ENCODE assay signal across 19 cellular contexts in genomic region chr12:109732321-109733305, GRCh38. TPM values are rescaled to one million over a fixed set of nuclear protein-coding genes. Genes with fewer than 3 reads are reported as not detected.
DNase-seq lines count a peak whose midpoint lies in the region; ATAC-seq and TF ChIP-seq lines count a peak whose summit lies in the region.
"Had no signal": no experiment of that assay in that cellular context is flagged by ENCODE, and none has a peak within 500 bp of the region (broad histone marks: within the 10 kb centered on the region; RNA-seq: fewer than 3 reads in every experiment).

No MANE protein-coding gene starts in this region.

- no peak overlapping the region for H2BK5ac ChIP-seq in H9 (ENCODE audit: insufficient read length, low read length)

- no peak overlapping the region for H3K4ac ChIP-seq in H9 (ENCODE audit: low read depth, low read length)

- no peak overlapping the region for H2BK12ac ChIP-seq in H9 (ENCODE audit: insufficient read length, low read depth, low read length)

- no peak overlapping the region for H3K14ac ChIP-seq in H9 (ENCODE audit: insufficient read depth, low read length)

- H2AFZ ChIP-seq in H9 (ENCODE audit: low read length): no peak overlapping the region

- H3K9me3 ChIP-seq in H9 (ENCODE audit: control insufficient read depth, low read depth, low read length) (no peaks in the 10 kb centered on the region), left ventricle myocardium inferior (replicated peaks) (no peaks in the 10 kb centered on the region), esophagus squamous epithelium (no peaks in the 10 kb centered on the region)
- H3K9me3 ChIP-seq: BLaER1, SJCRH30, upper lobe of left lung had no signal

- H3K27me3 ChIP-seq in H9 (ENCODE audit: insufficient read depth, low read length) (no peaks in the 10 kb centered on the region), left ventricle myocardium inferior (ENCODE audit: low read depth) (no peaks in the 10 kb centered on the region), esophagus squamous epithelium (peaks cover 0 to 43% (median 0%) of the 10 kb centered on the region in 4 donors)
- H3K27me3 ChIP-seq: BLaER1, SJCRH30 had no signal

- H3K27me3 Mint-ChIP-seq in H9 (ENCODE audit: low read depth): peaks cover 19% of the 10 kb centered on the region

- H3K23ac ChIP-seq in H9 (ENCODE audit: insufficient read length, low read depth, low read length): no peak overlapping the region

- H3K27ac Mint-ChIP-seq in H9: no peak overlapping the region
- H3K27ac Mint-ChIP-seq: natural killer cell; T-helper 2 cell treated with Interferon-gamma antibody and Interleukin-4, amounts not matched to agents 5 μg/mL and 100 μg/mL, for 36 hours had no signal

- TF ChIP-seq CTCF in H9 (conservative IDR thresholded peaks at IDR 0.05): no peak
- no peak for TF ChIP-seq CTCF in left ventricle myocardium inferior (IDR thresholded peaks at IDR 0.05; ENCODE audit: borderline replicate concordance)
- TF ChIP-seq CTCF in esophagus squamous epithelium (IDR thresholded peaks at IDR 0.05): no peak

- peak; percentile 22 for DNase-seq in H9
- peak; percentile 1 for DNase-seq in RPMI8226
- peak; percentile 4 for DNase-seq in left ventricle myocardium inferior
- DNase-seq in posterior vena cava (ENCODE audit: low spot score): peak; percentile 67
- DNase-seq in germinal center (ENCODE audit: low spot score): no peak
- no peak for DNase-seq in NCI-H2029 treated with DMSO at 0.1 percent for 48 hours (lab: John Stamatoyannopoulos, UW)
- DNase-seq in esophagus squamous epithelium (lab: John Stamatoyannopoulos, UW): no peak
- DNase-seq: activated CD4-positive, alpha-beta T cell treated with anti-CD3 and anti-CD28 coated beads for 48 hours; natural killer cell; NCI-H1436; NCI-H345; SJCRH30; stimulated activated CD4-positive, alpha-beta T cell treated with anti-CD3 and anti-CD28 coated beads, Interleukin-4, amount 100 ng/mL, for 4 hours had no signal

- H3K79me2 ChIP-seq in H9 (ENCODE audit: insufficient read depth, low read length): no peaks in the 10 kb centered on the region

- H2BK20ac ChIP-seq in H9 (ENCODE audit: low read depth, low read length, poor library complexity, severe bottlenecking): no peak overlapping the region

- no peaks in the 10 kb centered on the region for H3K23me2 ChIP-seq in H9 (ENCODE audit: insufficient read length, low read depth, low read length, poor library complexity, severe bottlenecking)

- H3K4me2 ChIP-seq in H9 (ENCODE audit: insufficient read depth, insufficient read length, low read length): no peak overlapping the region
- H3K4me2 ChIP-seq: BLaER1 had no signal

- H3K4me1 ChIP-seq in H9 (ENCODE audit: insufficient read depth, low read length) (no peaks in the 10 kb centered on the region; the same call in 1 of the 2 replicates), left ventricle myocardium inferior (peaks cover 28% of the 10 kb centered on the region), esophagus squamous epithelium (peaks cover 0 to 35% (median 0%) of the 10 kb centered on the region in 3 donors)

- no peak overlapping the region for H3T11ph ChIP-seq in H9 (ENCODE audit: low read length)

- H3K9me3 Mint-ChIP-seq in H9: no peaks in the 10 kb centered on the region; a peak in 1 of 5 replicates
- H3K9me3 Mint-ChIP-seq: natural killer cell; T-helper 2 cell treated with Interferon-gamma antibody and Interleukin-4, amounts not matched to agents 5 μg/mL and 100 μg/mL, for 36 hours had no signal

- no peak overlapping the region for H4K91ac ChIP-seq in H9 (ENCODE audit: insufficient read length, low read depth, low read length)

- TF ChIP-seq POLR2A in esophagus squamous epithelium (IDR thresholded peaks at IDR 0.05): no peak

- H3K27ac ChIP-seq in H9 (ENCODE audit: insufficient read length, low read depth, low read length) (no peak overlapping the region), left ventricle myocardium inferior (replicated peaks) (no peak overlapping the region), esophagus squamous epithelium (no peak overlapping the region)
- H3K27ac ChIP-seq: BLaER1, SJCRH30, upper lobe of left lung had no signal

- no peak overlapping the region for H2AK5ac ChIP-seq in H9 (ENCODE audit: insufficient read length, low read length)

- intact Hi-C loops in left ventricle myocardium inferior (cut with micrococcal nuclease): no loop called here
- intact Hi-C loops in posterior vena cava (cut with DNase I): no loop called here
- intact Hi-C loops in esophagus squamous epithelium (cut with DNase I): no loop called here

- H2BK15ac ChIP-seq in H9 (ENCODE audit: low read depth, low read length): no peak overlapping the region

- no peak overlapping the region for H2BK120ac ChIP-seq in H9 (ENCODE audit: low read depth, low read length, poor library complexity, severe bottlenecking)

- no peak overlapping the region for H3K56ac ChIP-seq in H9 (ENCODE audit: insufficient read length, low read depth, low read length)

- H3K4me1 Mint-ChIP-seq in H9: peaks cover 21 to 30% of the 10 kb centered on the region in 2 experiments
- H3K4me1 Mint-ChIP-seq: natural killer cell had no signal

- no peak overlapping the region for H3K9ac ChIP-seq in H9 (ENCODE audit: extremely low read depth, insufficient read length, low read length)
- H3K9ac ChIP-seq: BLaER1 had no signal

- WGBS in H9 (ENCODE audit: extremely low coverage, insufficient read length, low lambda C conversion rate): no CpG with 5 or more reads among the region's 21 CpGs
- WGBS in esophagus squamous epithelium, 2 donors: 61 to 79% methylated on average over 5 to 14 of the region's 21 CpGs

- H3K36me3 Mint-ChIP-seq in H9 (ENCODE audit: insufficient read depth in 1 of 3, low read depth in 3 of 3): no peaks in the 10 kb centered on the region
- H3K36me3 Mint-ChIP-seq: natural killer cell had no signal

- H4K20me1 ChIP-seq in H9 (ENCODE audit: control insufficient read depth, insufficient read depth, insufficient read length): no peaks in the 10 kb centered on the region

- H3K4me3 Mint-ChIP-seq in H9: no peak overlapping the region
- H3K4me3 Mint-ChIP-seq: natural killer cell; T-helper 2 cell treated with Interferon-gamma antibody and Interleukin-4, amounts not matched to agents 5 μg/mL and 100 μg/mL, for 36 hours had no signal

- H3K36me3 ChIP-seq in left ventricle myocardium inferior (no peaks in the 10 kb centered on the region), esophagus squamous epithelium (no peaks in the 10 kb centered on the region)
- H3K36me3 ChIP-seq: BLaER1, SJCRH30, upper lobe of left lung had no signal

- no peak overlapping the region for H3K4me3 ChIP-seq in left ventricle myocardium inferior
- no peak overlapping the region for H3K4me3 ChIP-seq in esophagus squamous epithelium
- H3K4me3 ChIP-seq: BLaER1, lung, SJCRH30, upper lobe of left lung had no signal

- H3K18ac ChIP-seq in H9 (ENCODE audit: insufficient read length, low read depth, low read length): no peak overlapping the region

- H4K5ac ChIP-seq in H9 (ENCODE audit: insufficient read length, low read depth, low read length): no peak overlapping the region

- no peak for ATAC-seq in HG03460 (IDR thresholded peaks at IDR 0.05; ENCODE audit: unreplicated experiment)
- ATAC-seq: HCT116, natural killer cell had no signal

- H3K79me1 ChIP-seq in H9 (ENCODE audit: insufficient read depth, low read depth, low read length, poor library complexity, severe bottlenecking): no peaks in the 10 kb centered on the region

- no peak overlapping the region for H4K8ac ChIP-seq in H9 (replicated peaks; ENCODE audit: insufficient read length, low read depth, low read length)

RNA-seq across cellular contexts. Expression of gene FAM222A, which starts 19.0 kb away (rescaled TPM):
- total RNA-seq in H9 (2021): 2.8 and 3.2 TPM in 2 replicates
- total RNA-seq in left ventricle myocardium inferior: 20.0 TPM
- under 1 TPM; 0.62 to 0.79 TPM for total RNA-seq in posterior vena cava
- total RNA-seq in esophagus squamous epithelium: 1 to 10 TPM in 3 of 4 donors, under 1 TPM in 1; 0.57 to 9.3 (median 5.0) TPM

Comparison
In these comparisons a context has a peak if more than half of its experiments do, and no peak if none do; other contexts are left out.
1. DNase-seq: peak in H9 (single experiment), RPMI8226 (single experiment), left ventricle myocardium inferior (single experiment) and posterior vena cava (single experiment); none in germinal center (single experiment), NCI-H2029 treated with DMSO at 0.1 percent for 48 hours (single experiment) and esophagus squamous epithelium (single experiment).